Comparison of ENCODE assay signal across 19 cellular contexts in genomic region chr1:41620365-41621169, GRCh38.
A peak's percentile ranks its signal among the peaks of the same experiment; 100 is the strongest.
DNase-seq lines count a peak whose midpoint lies in the region; ATAC-seq and FAIRE-seq lines count a peak whose summit lies in the region.
"Had no signal": no experiment of that assay in that cellular context is flagged by ENCODE, and none has a peak within 500 bp of the region (broad histone marks: within the 10 kb centered on the region; RNA-seq: fewer than 3 reads in every experiment).

No MANE protein-coding gene starts in this region.

- H3K4me1 Mint-ChIP-seq in activated naive CD4-positive, alpha-beta T cell treated with anti-CD3 and anti-CD28 coated beads, Interleukin-2, amount 50 U/mL, for 24 hours: peaks cover 42% of the 10 kb centered on the region
- peaks cover 41% of the 10 kb centered on the region for H3K4me1 Mint-ChIP-seq in activated naive CD4-positive, alpha-beta T cell treated with anti-CD3 and anti-CD28 coated beads, Interleukin-2, amount 10 ng/mL, durations not matched to agents 7 days and 5 days

- H3K27ac Mint-ChIP-seq in activated naive CD4-positive, alpha-beta T cell treated with anti-CD3 and anti-CD28 coated beads, Interleukin-2, amount 50 U/mL, for 24 hours: peak overlapping the region; percentile 15
- H3K27ac Mint-ChIP-seq in activated naive CD4-positive, alpha-beta T cell treated with anti-CD3 and anti-CD28 coated beads, Interleukin-2, amount 10 ng/mL, durations not matched to agents 7 days and 5 days: no peak overlapping the region
- H3K27ac Mint-ChIP-seq: activated CD8-positive, alpha-beta memory T cell treated with anti-CD3 and anti-CD28 coated beads, Interleukin-2, amount 10 ng/mL, durations not matched to agents 7 days and 5 days; brain had no signal

- H3K4me3 Mint-ChIP-seq in activated naive CD4-positive, alpha-beta T cell treated with anti-CD3 and anti-CD28 coated beads, Interleukin-2, amount 50 U/mL, for 24 hours: no peak overlapping the region
- H3K4me3 Mint-ChIP-seq in activated naive CD4-positive, alpha-beta T cell treated with anti-CD3 and anti-CD28 coated beads, Interleukin-2, amount 10 ng/mL, durations not matched to agents 7 days and 5 days: no peak overlapping the region
- H3K4me3 Mint-ChIP-seq: activated CD8-positive, alpha-beta memory T cell treated with anti-CD3 and anti-CD28 coated beads, Interleukin-2, amount 10 ng/mL, durations not matched to agents 7 days and 5 days; brain had no signal

- H3K9me3 ChIP-seq in NT2/D1 (ENCODE audit: insufficient read depth, low read length): no peaks in the 10 kb centered on the region
- H3K9me3 ChIP-seq: transverse colon had no signal

- DNase-seq in activated naive CD4-positive, alpha-beta T cell treated with anti-CD3 and anti-CD28 coated beads, Interleukin-2, amount 10 ng/mL, durations not matched to agents 7 days and 5 days: no peak
- DNase-seq in NT2/D1 (ENCODE audit: low read depth, low spot score) (no peak), urothelium cell line (ENCODE audit: low spot score) (no peak), NCI-H146 (lab: John Stamatoyannopoulos, UW) (no peak), NCI-H1436 (lab: John Stamatoyannopoulos, UW) (no peak)
- DNase-seq: activated CD4-positive, CD25-positive, alpha-beta regulatory T cell; activated CD8-positive, alpha-beta memory T cell treated with anti-CD3 and anti-CD28 coated beads, Interleukin-2, amount 10 ng/mL, durations not matched to agents 7 days and 5 days; activated naive CD4-positive, alpha-beta T cell; GOT3; left colon; midbrain; NCI-H2081; NCI-H526; SHP77 treated with DMSO at 0.1 percent for 48 hours; transverse colon had no signal

- H3K4me3 ChIP-seq in NT2/D1 (ENCODE audit: insufficient read length, low read depth): no peak overlapping the region
- H3K4me3 ChIP-seq: transverse colon had no signal

- CTCF ChIA-PET in activated naive CD4-positive, alpha-beta T cell treated with anti-CD3 and anti-CD28 coated beads, Interleukin-2, amount 10 ng/mL, durations not matched to agents 7 days and 5 days (lab: Charles Lee): no interaction called here

- FAIRE-seq in urothelium cell line (lab: Jason Lieb, UNC): peak; percentile 55
- FAIRE-seq: GM19239 had no signal

- no peaks in the 10 kb centered on the region for H3K9me3 Mint-ChIP-seq in activated naive CD4-positive, alpha-beta T cell treated with anti-CD3 and anti-CD28 coated beads, Interleukin-2, amount 50 U/mL, for 24 hours
- H3K9me3 Mint-ChIP-seq in activated naive CD4-positive, alpha-beta T cell treated with anti-CD3 and anti-CD28 coated beads, Interleukin-2, amount 10 ng/mL, durations not matched to agents 7 days and 5 days: no peaks in the 10 kb centered on the region
- H3K9me3 Mint-ChIP-seq: brain had no signal

- no peaks in the 10 kb centered on the region for H3K27me3 ChIP-seq in NT2/D1 (ENCODE audit: insufficient read depth, insufficient read length)
- H3K27me3 ChIP-seq: transverse colon had no signal

- peak overlapping the region; percentile 45 for H3K9ac ChIP-seq in NT2/D1 (ENCODE audit: insufficient read length, low read depth)

- H3K27me3 Mint-ChIP-seq in activated naive CD4-positive, alpha-beta T cell treated with anti-CD3 and anti-CD28 coated beads, Interleukin-2, amount 50 U/mL, for 24 hours: no peaks in the 10 kb centered on the region
- H3K27me3 Mint-ChIP-seq in activated naive CD4-positive, alpha-beta T cell treated with anti-CD3 and anti-CD28 coated beads, Interleukin-2, amount 10 ng/mL, durations not matched to agents 7 days and 5 days: no peaks in the 10 kb centered on the region
- H3K27me3 Mint-ChIP-seq: activated CD8-positive, alpha-beta memory T cell treated with anti-CD3 and anti-CD28 coated beads, Interleukin-2, amount 10 ng/mL, durations not matched to agents 7 days and 5 days; brain had no signal

- H3K36me3 Mint-ChIP-seq in activated naive CD4-positive, alpha-beta T cell treated with anti-CD3 and anti-CD28 coated beads, Interleukin-2, amount 50 U/mL, for 24 hours: peaks cover 15% of the 10 kb centered on the region
- H3K36me3 Mint-ChIP-seq in activated naive CD4-positive, alpha-beta T cell treated with anti-CD3 and anti-CD28 coated beads, Interleukin-2, amount 10 ng/mL, durations not matched to agents 7 days and 5 days: peaks cover 3% of the 10 kb centered on the region
- H3K36me3 Mint-ChIP-seq: activated CD8-positive, alpha-beta memory T cell treated with anti-CD3 and anti-CD28 coated beads, Interleukin-2, amount 10 ng/mL, durations not matched to agents 7 days and 5 days; brain had no signal

- ATAC-seq in esophagus mucosa: peak; percentile 65
- ATAC-seq: activated CD8-positive, alpha-beta memory T cell treated with anti-CD3 and anti-CD28 coated beads, Interleukin-2, amount 10 ng/mL, durations not matched to agents 7 days and 5 days; left colon had no signal

- no peaks in the 10 kb centered on the region for H3K36me3 ChIP-seq in NT2/D1 (ENCODE audit: insufficient read depth, insufficient read length, low read length)
- H3K36me3 ChIP-seq: transverse colon had no signal

- peaks cover 26% of the 10 kb centered on the region for H3K4me1 ChIP-seq in NT2/D1 (ENCODE audit: insufficient read depth, insufficient read length)
